ENCODE assay signal across 14 cellular contexts in the genomic region with DNA sequence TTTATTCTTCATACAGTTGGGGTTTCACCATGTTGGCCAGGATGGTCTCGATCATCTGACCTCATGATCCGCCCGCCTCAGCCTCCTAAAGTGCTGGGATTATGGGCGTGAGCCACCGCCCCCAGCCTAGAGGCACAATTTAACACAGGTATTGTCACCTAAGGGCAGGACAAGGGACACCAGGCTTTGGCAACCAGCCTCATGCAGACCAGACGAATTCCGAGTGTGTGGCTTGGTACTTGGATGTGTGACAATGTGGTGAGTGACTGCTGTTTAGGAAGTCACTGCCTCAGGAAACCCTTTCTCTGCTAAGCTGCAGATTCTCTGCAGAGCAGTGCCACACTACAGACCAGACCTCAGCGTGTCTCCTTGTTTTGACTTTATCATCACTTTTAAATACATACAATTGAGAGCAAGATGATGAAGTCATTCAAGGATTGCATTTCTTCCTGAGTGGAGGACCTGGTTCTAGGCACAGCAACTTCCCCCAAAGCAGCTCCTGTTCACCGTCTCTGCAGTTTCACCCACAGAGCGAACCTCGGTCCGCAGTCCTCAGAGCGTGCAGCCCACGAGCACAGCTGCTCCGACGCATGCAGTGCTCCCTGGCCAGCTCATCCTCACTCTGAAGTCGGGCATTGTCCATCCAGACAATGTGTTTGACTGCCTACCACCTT.
DNase-seq lines count a peak whose midpoint lies in the region; ATAC-seq and TF ChIP-seq lines count a peak whose summit lies in the region.
"Had no signal": no experiment of that assay in that cellular context is flagged by ENCODE, and none has a peak within 500 bp of the region (broad histone marks: within the 10 kb centered on the region; RNA-seq: fewer than 3 reads in every experiment).

No MANE protein-coding gene starts in this region.

- H3K9me3 Mint-ChIP-seq in activated T-helper 1 cell treated with anti-CD3 and anti-CD28 coated beads, Interleukin-12 subunit alpha, Interleukin-12 subunit beta, Interleukin-2, Interleukin-4 antibody, amounts not matched to agents 30 ng/mL and 10 ng/mL and 1 ng/mL, durations not matched to agents 14 hours and 24 hours and 36 hours, result peaks cover 5% of the 10 kb centered on the region
- H3K9me3 Mint-ChIP-seq: CD4-positive, CD25-positive, alpha-beta regulatory T cell had no signal

- TF ChIP-seq CTCF in psoas muscle (IDR thresholded peaks at IDR 0.05), result no peak

- no peak overlapping the region for H3K27ac ChIP-seq in psoas muscle
- H3K27ac ChIP-seq: parathyroid adenoma had no signal

- H3K4me3 ChIP-seq in psoas muscle, result no peak overlapping the region

- peaks cover 35% of the 10 kb centered on the region for H3K36me3 Mint-ChIP-seq in activated T-helper 1 cell treated with anti-CD3 and anti-CD28 coated beads, Interleukin-12 subunit alpha, Interleukin-12 subunit beta, Interleukin-2, Interleukin-4 antibody, amounts not matched to agents 30 ng/mL and 10 ng/mL and 1 ng/mL, durations not matched to agents 14 hours and 24 hours and 36 hours (ENCODE audit: low read depth)

- H3K27ac Mint-ChIP-seq in activated T-helper 1 cell treated with anti-CD3 and anti-CD28 coated beads, Interleukin-12 subunit alpha, Interleukin-12 subunit beta, Interleukin-2, Interleukin-4 antibody, amounts not matched to agents 30 ng/mL and 10 ng/mL and 1 ng/mL, durations not matched to agents 14 hours and 24 hours and 36 hours, result peak overlapping the region; percentile 58
- H3K27ac Mint-ChIP-seq: T-helper 17 cell had no signal

- H3K4me3 Mint-ChIP-seq in activated T-helper 1 cell treated with anti-CD3 and anti-CD28 coated beads, Interleukin-12 subunit alpha, Interleukin-12 subunit beta, Interleukin-2, Interleukin-4 antibody, amounts not matched to agents 30 ng/mL and 10 ng/mL and 1 ng/mL, durations not matched to agents 14 hours and 24 hours and 36 hours, result no peak overlapping the region
- H3K4me3 Mint-ChIP-seq: T-helper 17 cell had no signal

- intact Hi-C loops in activated T-helper 1 cell treated with anti-CD3 and anti-CD28 coated beads, Interleukin-12 subunit alpha, Interleukin-12 subunit beta, Interleukin-2, Interleukin-4 antibody, amounts not matched to agents 30 ng/mL and 10 ng/mL and 1 ng/mL, durations not matched to agents 14 hours and 24 hours and 36 hours (cut with micrococcal nuclease), result loop anchor here (10.0 kb wide), 1 partner anchor 643 kb away; the partner anchor contains the start of gene C12orf75
- intact Hi-C loops in psoas muscle (cut with DNase I), result no loop called here

- H3K9me3 ChIP-seq in psoas muscle, result peaks cover 5% of the 10 kb centered on the region

- no peaks in the 10 kb centered on the region for H3K27me3 Mint-ChIP-seq in activated T-helper 1 cell treated with anti-CD3 and anti-CD28 coated beads, Interleukin-12 subunit alpha, Interleukin-12 subunit beta, Interleukin-2, Interleukin-4 antibody, amounts not matched to agents 30 ng/mL and 10 ng/mL and 1 ng/mL, durations not matched to agents 14 hours and 24 hours and 36 hours (ENCODE audit: insufficient read depth)
- H3K27me3 Mint-ChIP-seq: CD4-positive, CD25-positive, alpha-beta regulatory T cell; T-helper 17 cell had no signal

- no peaks in the 10 kb centered on the region for H3K4me1 ChIP-seq in psoas muscle
- H3K4me1 ChIP-seq: parathyroid adenoma had no signal

- H3K36me3 ChIP-seq in psoas muscle (ENCODE audit: insufficient read depth in 1 of 2, low read depth in 1 of 2), result no peaks in the 10 kb centered on the region

- H3K4me1 Mint-ChIP-seq in activated T-helper 1 cell treated with anti-CD3 and anti-CD28 coated beads, Interleukin-12 subunit alpha, Interleukin-12 subunit beta, Interleukin-2, Interleukin-4 antibody, amounts not matched to agents 30 ng/mL and 10 ng/mL and 1 ng/mL, durations not matched to agents 14 hours and 24 hours and 36 hours (ENCODE audit: low read depth), result peaks cover 94% of the 10 kb centered on the region

- peak; percentile 15 for DNase-seq in GDM1 (lab: John Stamatoyannopoulos, UW)
- DNase-seq in activated T-helper 1 cell treated with anti-CD3 and anti-CD28 coated beads, Interleukin-12 subunit alpha, Interleukin-12 subunit beta, Interleukin-2, Interleukin-4 antibody, amounts not matched to agents 30 ng/mL and 10 ng/mL and 1 ng/mL, durations not matched to agents 14 hours and 24 hours and 36 hours (ENCODE audit: low spot score), result no peak
- no peak for DNase-seq in NCI-H1436 (lab: John Stamatoyannopoulos, UW)
- no peak for DNase-seq in NCI-H2227 (lab: John Stamatoyannopoulos, UW; ENCODE audit: unreplicated experiment)
- no peak for DNase-seq in psoas muscle
- DNase-seq: activated CD8-positive, alpha-beta memory T cell treated with anti-CD3 and anti-CD28 coated beads, Interleukin-2, amount 50 U/mL, for 48 hours; CD4-positive, CD25-positive, alpha-beta regulatory T cell; stimulated activated CD4-positive, alpha-beta T cell treated with anti-CD3 and anti-CD28 coated beads, Interleukin-4, amount 100 ng/mL, for 1 hour; substantia nigra; T-helper 17 cell had no signal

- 84 to 89% (median 85%) methylated on average over 17 of the region's 17 CpGs for WGBS in psoas muscle, 3 donors

- H3K27me3 ChIP-seq in psoas muscle (ENCODE audit: insufficient read depth in 3 of 3, low read length in 2 of 3), result peaks cover 0 to 2% (median 0%) of the 10 kb centered on the region in 3 donors

- ATAC-seq in GM19025 (IDR thresholded peaks at IDR 0.05; ENCODE audit: low read depth, unreplicated experiment), result peak; percentile 46
- ATAC-seq in HG02759 (IDR thresholded peaks at IDR 0.05; ENCODE audit: unreplicated experiment), result peak; percentile 54
- no peak for ATAC-seq in psoas muscle
- ATAC-seq in esophagus mucosa, result no peak
- ATAC-seq: T-helper 17 cell had no signal

Comparison
In these comparisons a context has a peak if more than half of its experiments do, and no peak if none do; other contexts are left out.
1. ATAC-seq: peak in GM19025 (single experiment) and HG02759 (single experiment); none in psoas muscle (0 of 4) and esophagus mucosa (single experiment).